ENCODE assay signal across 8 cellular contexts in the genomic region with DNA sequence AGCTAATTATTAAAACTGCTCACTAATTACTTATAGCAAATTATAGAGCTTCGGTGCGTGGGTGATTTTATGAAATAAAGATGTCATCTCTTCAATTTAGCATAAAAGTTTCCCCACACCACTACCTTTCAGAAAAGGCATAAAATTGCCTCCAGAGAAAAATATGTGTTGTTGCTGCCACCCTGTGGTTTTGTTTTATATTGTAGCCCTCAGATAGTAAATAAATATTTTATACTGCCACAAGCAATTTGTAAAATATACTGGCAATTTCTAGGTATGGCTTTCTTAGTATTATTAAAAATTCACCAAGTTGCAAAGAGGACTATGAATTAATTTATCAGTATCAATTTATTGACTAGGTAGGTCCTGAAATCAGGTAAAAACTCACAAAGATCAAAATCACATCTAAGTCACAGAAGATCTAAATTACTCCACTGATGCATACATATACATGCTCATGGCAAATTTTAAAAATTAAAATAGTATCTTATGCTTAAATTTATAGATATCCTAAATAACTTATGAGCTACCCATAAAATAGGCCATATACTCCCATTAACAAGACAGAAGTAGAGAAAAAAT. TPM values are rescaled to one million over a fixed set of nuclear protein-coding genes. Genes with fewer than 3 reads are reported as not detected.
A peak's percentile ranks its signal among the peaks of the same experiment; 100 is the strongest.
DNase-seq lines count a peak whose midpoint lies in the region; ATAC-seq and TF ChIP-seq lines count a peak whose summit lies in the region.

No MANE protein-coding gene starts in this region.

- H3K36me3 Mint-ChIP-seq in Caco-2 (ENCODE audit: insufficient read depth, unreplicated experiment) (no peaks in the 10 kb centered on the region), endodermal cell (ENCODE audit: low read depth) (no peaks in the 10 kb centered on the region)

- H3K9ac ChIP-seq in endodermal cell (ENCODE audit: extremely low read depth, low read length, poor library complexity, severe bottlenecking): no peak overlapping the region

- H3K9me3 ChIP-seq in Caco-2 (no peaks in the 10 kb centered on the region), endodermal cell (ENCODE audit: control insufficient read depth, low read length) (no peaks in the 10 kb centered on the region)

- H3K4me3 Mint-ChIP-seq in Caco-2 (ENCODE audit: unreplicated experiment) (no peak overlapping the region), endodermal cell (no peak overlapping the region)

- TF ChIP-seq CTCF in Caco-2 (IDR thresholded peaks at IDR 0.05; ENCODE audit: insufficient read depth in 1 of 2, low read depth in 1 of 2, low read length in 1 of 2, severe bottlenecking in 1 of 2, unreplicated experiment in 1 of 2): peak; percentile 16 to 40
- TF ChIP-seq CTCF in endodermal cell (conservative IDR thresholded peaks at IDR 0.05): peak; percentile 73

- DNase-seq in Caco-2 (peak in 1 of 2 experiments; percentile 24), NCI-H460 (ENCODE audit: extremely low read depth, low read depth) (peak; percentile 35), endodermal cell (no peak), putamen (ENCODE audit: low spot score) (peak; percentile 15), 8988T (no peak)

- no peak overlapping the region for H3K4me3 ChIP-seq in Caco-2 (ENCODE audit: low read depth, low read length)
- H3K4me3 ChIP-seq in endodermal cell (ENCODE audit: low read length): no peak overlapping the region

- intact Hi-C loops in Caco-2 (cut with micrococcal nuclease; ENCODE audit: unreplicated experiment): loop anchor here (1.0 to 2.0 kb wide), 3 partner anchors 167 to 741 kb away; no protein-coding TSS in a partner anchor

- H3K27me3 ChIP-seq in Caco-2 (replicated peaks; ENCODE audit: control insufficient read depth, insufficient read depth, low read length) (no peaks in the 10 kb centered on the region), endodermal cell (ENCODE audit: control insufficient read depth, insufficient read depth, low read length, poor library complexity, severe bottlenecking) (peaks cover 8% of the 10 kb centered on the region)

- H3K9me3 Mint-ChIP-seq in Caco-2 (ENCODE audit: unreplicated experiment) (no peaks in the 10 kb centered on the region), endodermal cell (peaks cover 22% of the 10 kb centered on the region)

- CTCF ChIA-PET in Caco-2 (lab: Charles Lee): no interaction called here

- no TSS peak for BruUV-seq in Caco-2 (replicated peaks; lab: Mats Ljungman, UMichigan)

- H3K4me1 Mint-ChIP-seq in Caco-2 (ENCODE audit: low read depth, unreplicated experiment) (no peaks in the 10 kb centered on the region), endodermal cell (no peaks in the 10 kb centered on the region)

- H3K27ac Mint-ChIP-seq in Caco-2 (ENCODE audit: unreplicated experiment) (no peak overlapping the region), endodermal cell (no peak overlapping the region)

- H3K36me3 ChIP-seq in Caco-2 (ENCODE audit: control insufficient read depth, insufficient read depth, low read length): no peaks in the 10 kb centered on the region
- no peaks in the 10 kb centered on the region for H3K36me3 ChIP-seq in endodermal cell (ENCODE audit: control insufficient read depth, insufficient read depth, low read length)

- ATAC-seq in GM21786 (IDR thresholded peaks at IDR 0.05; ENCODE audit: unreplicated experiment): peak; percentile 60
- no peak for ATAC-seq in HG02610 (IDR thresholded peaks at IDR 0.05; ENCODE audit: unreplicated experiment)
- ATAC-seq in GM21825 (IDR thresholded peaks at IDR 0.05; ENCODE audit: unreplicated experiment): no peak

- H3K27ac ChIP-seq in endodermal cell (ENCODE audit: low read depth, low read length): no peak overlapping the region

- 43% methylated on average over 2 of the region's 2 CpGs; no CpG with 5 or more reads in 1 of the 2 experiments for WGBS in endodermal cell (ENCODE audit: insufficient coverage in 1 of 2, insufficient read length in 1 of 2), 2 experiments

- POLR2A ChIA-PET in Caco-2 (lab: Charles Lee): no interaction called here

- no peaks in the 10 kb centered on the region for H3K4me1 ChIP-seq in Caco-2
- H3K4me1 ChIP-seq in endodermal cell (ENCODE audit: control insufficient read depth, insufficient read depth, low read length): no peaks in the 10 kb centered on the region

- H3K27me3 Mint-ChIP-seq in Caco-2 (ENCODE audit: insufficient read depth, unreplicated experiment) (no peaks in the 10 kb centered on the region), endodermal cell (ENCODE audit: insufficient read depth) (peaks cover 2% of the 10 kb centered on the region)

RNA-seq across cellular contexts. Expression of a gene that starts 26.5 kb away (rescaled TPM):
- total RNA-seq in Caco-2 (2022) (295 and 374 TPM in 2 replicates), endodermal cell (10 to 100 TPM; 23.5 to 34.4 TPM)
- 378 and 379 TPM in 2 replicates for total RNA-seq in NCI-H460 (2014; rRNA removed; shearing (Covaris generic))
- polyA plus RNA-seq in NCI-H460 (2014; cell fraction: nucleus; rRNA removed): 276 and 290 TPM in 2 replicates
- polyA plus RNA-seq in endodermal cell (2013, experiment 1 of 2): 115 TPM
- polyA plus RNA-seq in endodermal cell (2013, experiment 2 of 2): 57.6 TPM

Comparison
In these comparisons a context has a peak if more than half of its experiments do, and no peak if none do; other contexts are left out.
1. DNase-seq: peak in NCI-H460 (single experiment) and putamen (single experiment); none in endodermal cell (single experiment) and 8988T (single experiment).